8 cellular contexts compared by ENCODE assay signal in genomic region chr13:74135306-74136088, GRCh38. TPM values are rescaled to one million over a fixed set of nuclear protein-coding genes. Genes with fewer than 3 reads are reported as not detected.
DNase-seq lines count a peak whose midpoint lies in the region; ATAC-seq and TF ChIP-seq lines count a peak whose summit lies in the region.

No MANE protein-coding gene starts in this region.

- POLR2A ChIA-PET in AG04449 (lab: Yijun Ruan, JAX) = interaction anchor here (0.8 to 1.7 kb wide), 6 partner anchors 72 to 659 kb away, joined by 3 to 8 read pairs (median 3); no protein-coding TSS in a partner anchor

- H3K36me3 ChIP-seq in lower lobe of right lung = no peaks in the 10 kb centered on the region

- intact Hi-C loops in activated CD4-positive, alpha-beta T cell treated with anti-CD3 and anti-CD28 coated beads, Interleukin-2, amount 10 ng/mL, durations not matched to agents 24 days and 14 days (cut with micrococcal nuclease) = loop anchor here (1.0 to 10.0 kb wide), 7 partner anchors 72 to 1347 kb away; partner anchors contain the start of gene TBC1D4
- intact Hi-C loops in dorsolateral prefrontal cortex (cut with DNase I) = loop anchor here (10.0 kb wide), 3 partner anchors 149 to 439 kb away; no protein-coding TSS in a partner anchor
- intact Hi-C loops in lower lobe of right lung (cut with DNase I) = no loop called here

- peak overlapping the region in 58 of 59 donors; percentile 40 to 94 (median 86) for H3K27ac ChIP-seq in dorsolateral prefrontal cortex
- H3K27ac ChIP-seq in lower lobe of right lung = peak overlapping the region; percentile 89

- ATAC-seq in HG03025 (IDR thresholded peaks at IDR 0.05; ENCODE audit: low FRiP score, unreplicated experiment) = peak; percentile 48
- peak; percentile 73 to 78 for ATAC-seq in lower lobe of right lung

- H3K27me3 Mint-ChIP-seq in activated CD4-positive, alpha-beta T cell treated with anti-CD3 and anti-CD28 coated beads, Interleukin-2, amount 10 ng/mL, durations not matched to agents 24 days and 14 days = peaks cover 12% of the 10 kb centered on the region

- DNase-seq in AG04449 (ENCODE audit: low read depth, low spot score) = no peak
- DNase-seq in NCI-H2171 treated with DMSO at 0.1 percent for 48 hours (lab: John Stamatoyannopoulos, UW) = peak; percentile 73
- DNase-seq in activated CD4-positive, alpha-beta T cell treated with anti-CD3 and anti-CD28 coated beads, Interleukin-2, amount 10 ng/mL, durations not matched to agents 24 days and 14 days = peak; percentile 89
- DNase-seq in dorsolateral prefrontal cortex = peak in 7 of 10 donors; percentile 24 to 64 (median 43)
- DNase-seq in lower lobe of right lung = peak; percentile 66
- DNase-seq in stimulated activated CD8-positive, alpha-beta memory T cell treated with anti-CD3 and anti-CD28 coated beads, Interleukin-12 subunit alpha, Interleukin-12 subunit beta, amount 100 ng/mL, for 4 hours (ENCODE audit: low read depth) = peak; percentile 53

- H3K36me3 Mint-ChIP-seq in activated CD4-positive, alpha-beta T cell treated with anti-CD3 and anti-CD28 coated beads, Interleukin-2, amount 10 ng/mL, durations not matched to agents 24 days and 14 days (ENCODE audit: low read depth) = peaks cover 3% of the 10 kb centered on the region

- TF ChIP-seq POLR2A in GM18526 (IDR thresholded peaks at IDR 0.05; ENCODE audit: extremely low read depth, insufficient read length) = peak; percentile 43

- no peak overlapping the region for H3K4me3 Mint-ChIP-seq in activated CD4-positive, alpha-beta T cell treated with anti-CD3 and anti-CD28 coated beads, Interleukin-2, amount 10 ng/mL, durations not matched to agents 24 days and 14 days

- peak overlapping the region; percentile 87 for H3K27ac Mint-ChIP-seq in activated CD4-positive, alpha-beta T cell treated with anti-CD3 and anti-CD28 coated beads, Interleukin-2, amount 10 ng/mL, durations not matched to agents 24 days and 14 days

- no peaks in the 10 kb centered on the region for H3K9me3 Mint-ChIP-seq in activated CD4-positive, alpha-beta T cell treated with anti-CD3 and anti-CD28 coated beads, Interleukin-2, amount 10 ng/mL, durations not matched to agents 24 days and 14 days

- H3K4me3 ChIP-seq in AG04449 (ENCODE audit: low read depth, low read length) (peak overlapping the region; percentile 84), dorsolateral prefrontal cortex (peak overlapping the region; percentile 65 to 91 (median 80)), lower lobe of right lung (peak overlapping the region; percentile 86)

- peaks cover 20% of the 10 kb centered on the region for H3K4me1 Mint-ChIP-seq in activated CD4-positive, alpha-beta T cell treated with anti-CD3 and anti-CD28 coated beads, Interleukin-2, amount 10 ng/mL, durations not matched to agents 24 days and 14 days

- H3K9me3 ChIP-seq in lower lobe of right lung = no peaks in the 10 kb centered on the region

- CTCF ChIA-PET in AG04449 (lab: Yijun Ruan, JAX) = interaction anchor here (1.0 kb wide), 2 partner anchors 149 to 151 kb away, joined by 3 to 6 read pairs; no protein-coding TSS in a partner anchor

- no peaks in the 10 kb centered on the region for H3K27me3 ChIP-seq in dorsolateral prefrontal cortex
- peaks cover 3% of the 10 kb centered on the region for H3K27me3 ChIP-seq in lower lobe of right lung (ENCODE audit: low read depth)

- no peak for TF ChIP-seq CTCF in AG04449 (IDR thresholded peaks at IDR 0.05; ENCODE audit: insufficient read depth, low read length, missing control alignments)
- TF ChIP-seq CTCF in dorsolateral prefrontal cortex (IDR thresholded peaks at IDR 0.05 in 54 of 56, conservative IDR thresholded peaks at IDR 0.05 in 2 of 56; ENCODE audit: low read depth in 1 of 56, partially characterized antibody in 56 of 56) = peak in 1 of 56 donors; percentile 3
- no peak for TF ChIP-seq CTCF in lower lobe of right lung (IDR thresholded peaks at IDR 0.05)

- H3K4me1 ChIP-seq in lower lobe of right lung = peaks cover 20% of the 10 kb centered on the region

RNA-seq across cellular contexts. Expression of gene KLF12, which starts 1.3 kb away (rescaled TPM):
- 20.3 and 21.7 TPM in 2 replicates for total RNA-seq in activated CD4-positive, alpha-beta T cell treated with anti-CD3 and anti-CD28 coated beads, Interleukin-2, amount 10 ng/mL, durations not matched to agents 24 days and 14 days
- total RNA-seq in dorsolateral prefrontal cortex (10 to 100 TPM; 15.9 to 57.5 (median 36.6) TPM), lower lobe of right lung (11.3 TPM)
